8 cellular contexts compared by ENCODE assay signal in the genomic region with DNA sequence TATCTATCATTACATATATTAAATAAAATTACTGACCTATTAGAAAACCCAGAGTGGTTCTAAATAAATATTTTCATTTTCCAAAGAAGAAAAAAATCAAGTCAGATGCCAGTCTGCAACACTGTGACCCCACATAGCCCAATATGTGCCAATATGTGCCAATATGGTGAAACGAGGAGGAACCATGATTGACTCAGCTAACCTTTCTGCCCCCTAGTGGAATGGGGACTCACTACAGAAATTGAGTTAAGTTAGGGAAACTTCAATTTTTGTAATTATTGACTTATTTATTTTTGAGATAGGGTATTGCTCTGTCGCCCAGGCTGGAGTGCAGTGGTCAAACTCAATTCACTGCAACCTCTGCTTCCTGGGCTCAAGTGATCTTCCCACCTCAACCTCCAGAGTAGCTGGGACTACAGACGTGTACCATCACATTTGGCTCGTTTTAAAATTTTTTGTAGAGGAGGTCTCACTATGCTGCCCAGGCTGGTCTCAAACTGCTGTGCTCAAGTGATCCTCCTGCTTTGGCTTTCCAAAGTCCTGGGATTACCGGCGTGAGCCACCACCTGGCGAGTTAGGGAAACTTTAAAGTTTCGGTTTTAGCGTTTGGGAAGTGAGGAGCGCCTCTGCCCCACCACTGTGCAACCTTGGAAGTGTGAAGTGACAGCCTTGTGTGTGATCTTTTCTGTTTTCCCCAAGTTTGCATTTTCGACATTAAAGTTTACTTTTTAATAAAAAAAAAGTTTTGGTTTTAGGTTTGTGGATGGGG.
A peak's percentile ranks its signal among the peaks of the same experiment; 100 is the strongest.
DNase-seq lines count a peak whose midpoint lies in the region; ATAC-seq, FAIRE-seq and TF ChIP-seq lines count a peak whose summit lies in the region.

No MANE protein-coding gene starts in this region.

- no peaks in the 10 kb centered on the region for H3K9me3 Mint-ChIP-seq in activated CD4-positive, alpha-beta T cell treated with anti-CD3 and anti-CD28 coated beads, Interleukin-2, amount 10 ng/mL, durations not matched to agents 24 days and 14 days
- H3K9me3 Mint-ChIP-seq in astrocyte (ENCODE audit: unreplicated experiment), result no peaks in the 10 kb centered on the region

- H2BK5ac ChIP-seq in mesendoderm (ENCODE audit: low read length), result no peak overlapping the region

- H4K20me1 ChIP-seq in astrocyte (ENCODE audit: insufficient read depth, low read length), result no peaks in the 10 kb centered on the region

- H3K79me2 ChIP-seq in astrocyte (ENCODE audit: insufficient read depth, low read length), result no peaks in the 10 kb centered on the region
- H3K79me2 ChIP-seq in mesendoderm (ENCODE audit: control insufficient read depth, insufficient read depth, low read length), result no peaks in the 10 kb centered on the region

- H4K5ac ChIP-seq in mesendoderm (ENCODE audit: low read length), result no peak overlapping the region

- no peaks in the 10 kb centered on the region for H3K27me3 Mint-ChIP-seq in activated CD4-positive, alpha-beta T cell treated with anti-CD3 and anti-CD28 coated beads, Interleukin-2, amount 10 ng/mL, durations not matched to agents 24 days and 14 days
- peaks cover 4% of the 10 kb centered on the region for H3K27me3 Mint-ChIP-seq in astrocyte (ENCODE audit: low read depth, unreplicated experiment)

- peaks cover 2% of the 10 kb centered on the region for H3K4me1 Mint-ChIP-seq in activated CD4-positive, alpha-beta T cell treated with anti-CD3 and anti-CD28 coated beads, Interleukin-2, amount 10 ng/mL, durations not matched to agents 24 days and 14 days
- peaks cover 1% of the 10 kb centered on the region for H3K4me1 Mint-ChIP-seq in astrocyte (ENCODE audit: low read depth, unreplicated experiment)

- no peak overlapping the region for H3K23ac ChIP-seq in mesendoderm (ENCODE audit: low read length)

- no peak overlapping the region for H2BK120ac ChIP-seq in mesendoderm (ENCODE audit: low read depth, low read length)

- FAIRE-seq in HTR-8/SVneo (lab: Jason Lieb, UNC), result no peak
- no peak for FAIRE-seq in astrocyte (lab: Jason Lieb, UNC)

- intact Hi-C loops in activated CD4-positive, alpha-beta T cell treated with anti-CD3 and anti-CD28 coated beads, Interleukin-2, amount 10 ng/mL, durations not matched to agents 24 days and 14 days (cut with micrococcal nuclease), result no loop called here

- peak; percentile 72 for DNase-seq in activated CD4-positive, alpha-beta T cell treated with anti-CD3 and anti-CD28 coated beads, Interleukin-2, amount 10 ng/mL, durations not matched to agents 24 days and 14 days
- no peak for DNase-seq in activated CD4-positive, alpha-beta T cell treated with anti-CD3 and anti-CD28 coated beads for 1 hour
- DNase-seq in HTR-8/SVneo (ENCODE audit: insufficient read length, low spot score) (peak; percentile 39), astrocyte (ENCODE audit: low read depth) (no peak), mesendoderm (peak; percentile 44), NCI-H446 treated with DMSO at 0.1 percent for 48 hours (lab: John Stamatoyannopoulos, UW) (no peak)

- no peak overlapping the region for H3K4me3 Mint-ChIP-seq in activated CD4-positive, alpha-beta T cell treated with anti-CD3 and anti-CD28 coated beads, Interleukin-2, amount 10 ng/mL, durations not matched to agents 24 days and 14 days
- no peak overlapping the region for H3K4me3 Mint-ChIP-seq in astrocyte (ENCODE audit: unreplicated experiment)

- no peak for ATAC-seq in GM18873 (IDR thresholded peaks at IDR 0.05; ENCODE audit: low FRiP score, unreplicated experiment)
- no peak for ATAC-seq in GM19455 (IDR thresholded peaks at IDR 0.05; ENCODE audit: unreplicated experiment)

- H3K36me3 ChIP-seq in astrocyte (ENCODE audit: insufficient read depth, low read length) (no peaks in the 10 kb centered on the region), mesendoderm (ENCODE audit: control insufficient read depth, insufficient read depth, low read length) (no peaks in the 10 kb centered on the region)

- peak; percentile 61 for TF ChIP-seq CTCF in astrocyte (IDR thresholded peaks at IDR 0.05; ENCODE audit: insufficient read depth, low read depth, low read length)

- H3K4me1 ChIP-seq in astrocyte (ENCODE audit: insufficient read depth, low read length), result no peaks in the 10 kb centered on the region
- H3K4me1 ChIP-seq in mesendoderm (ENCODE audit: control insufficient read depth, low read depth, low read length), result no peaks in the 10 kb centered on the region

- no CpG with 5 or more reads among the region's 11 CpGs for WGBS in mesendoderm (ENCODE audit: extremely low coverage, insufficient coverage, low lambda C conversion rate)

- H3K9ac ChIP-seq in astrocyte (ENCODE audit: low read length) (no peak overlapping the region), mesendoderm (ENCODE audit: low read length) (no peak overlapping the region)

- H3K18ac ChIP-seq in mesendoderm (ENCODE audit: low read length), result no peak overlapping the region

- H3K36me3 Mint-ChIP-seq in activated CD4-positive, alpha-beta T cell treated with anti-CD3 and anti-CD28 coated beads, Interleukin-2, amount 10 ng/mL, durations not matched to agents 24 days and 14 days (ENCODE audit: low read depth), result no peaks in the 10 kb centered on the region
- H3K36me3 Mint-ChIP-seq in astrocyte (ENCODE audit: low read depth, unreplicated experiment), result no peaks in the 10 kb centered on the region

- no peak overlapping the region for H2BK15ac ChIP-seq in mesendoderm (replicated peaks; ENCODE audit: low read depth)

- H3K4me3 ChIP-seq in astrocyte (ENCODE audit: insufficient read depth, low read depth, low read length) (no peak overlapping the region), mesendoderm (ENCODE audit: low read length) (no peak overlapping the region)

- no peak overlapping the region for H4K8ac ChIP-seq in mesendoderm (ENCODE audit: low read depth, low read length)

- no peak overlapping the region for H3K27ac Mint-ChIP-seq in activated CD4-positive, alpha-beta T cell treated with anti-CD3 and anti-CD28 coated beads, Interleukin-2, amount 10 ng/mL, durations not matched to agents 24 days and 14 days
- no peak overlapping the region for H3K27ac Mint-ChIP-seq in astrocyte (ENCODE audit: unreplicated experiment)

- H3K27me3 ChIP-seq in astrocyte (ENCODE audit: insufficient read depth, low read length) (peaks cover 2% of the 10 kb centered on the region), mesendoderm (ENCODE audit: insufficient read depth, low read length, poor library complexity) (no peaks in the 10 kb centered on the region)

- H3K4me2 ChIP-seq in astrocyte (ENCODE audit: low read length) (no peak overlapping the region), mesendoderm (ENCODE audit: low read length) (no peak overlapping the region)

- no peak overlapping the region for H2AFZ ChIP-seq in astrocyte (ENCODE audit: low read depth, low read length)

- no peaks in the 10 kb centered on the region for H3K79me1 ChIP-seq in mesendoderm (ENCODE audit: low read length)

- H3K4ac ChIP-seq in mesendoderm (ENCODE audit: low read depth, low read length), result peak overlapping the region; percentile 29

- no peak overlapping the region for H2AK5ac ChIP-seq in mesendoderm (ENCODE audit: low read length)

- H3K56ac ChIP-seq in mesendoderm (ENCODE audit: low read length), result no peak overlapping the region

- no peaks in the 10 kb centered on the region for H3K9me3 ChIP-seq in astrocyte (ENCODE audit: insufficient read depth, low read depth, low read length)

- H3K27ac ChIP-seq in astrocyte (ENCODE audit: low read depth, low read length) (no peak overlapping the region), mesendoderm (ENCODE audit: low read depth, low read length) (no peak overlapping the region)

Comparison
In these comparisons a context has a peak if more than half of its experiments do, and no peak if none do; other contexts are left out.
1. DNase-seq: peak in activated CD4-positive, alpha-beta T cell treated with anti-CD3 and anti-CD28 coated beads, Interleukin-2, amount 10 ng/mL, durations not matched to agents 24 days and 14 days (single experiment), HTR-8/SVneo (single experiment) and mesendoderm (single experiment); none in activated CD4-positive, alpha-beta T cell treated with anti-CD3 and anti-CD28 coated beads for 1 hour (single experiment), astrocyte (single experiment) and NCI-H446 treated with DMSO at 0.1 percent for 48 hours (single experiment).